19 cellular contexts compared by ENCODE assay signal in the genomic region with DNA sequence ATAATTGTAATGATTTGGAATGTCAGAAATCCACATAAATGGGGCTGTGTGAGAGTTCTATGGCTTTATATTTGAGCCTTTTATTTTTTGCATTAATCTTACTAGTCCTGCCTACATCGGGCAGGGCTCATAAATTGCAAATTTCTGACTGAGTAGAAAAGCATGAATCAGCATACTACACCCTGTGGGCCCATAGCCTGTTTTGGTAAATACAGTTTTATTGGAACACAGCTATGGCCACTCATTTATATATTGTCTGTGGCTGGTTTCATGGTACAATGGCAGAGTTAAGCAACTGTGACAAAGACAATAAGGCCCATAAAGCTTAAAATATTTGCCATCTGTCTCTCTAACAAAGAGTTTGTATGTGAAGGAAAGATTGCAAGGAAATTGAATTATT. TPM values are rescaled to one million over a fixed set of nuclear protein-coding genes. Genes with fewer than 3 reads are reported as not detected.
A peak's percentile ranks its signal among the peaks of the same experiment; 100 is the strongest.
DNase-seq lines count a peak whose midpoint lies in the region; ATAC-seq and TF ChIP-seq lines count a peak whose summit lies in the region.
"Had no signal": no experiment of that assay in that cellular context is flagged by ENCODE, and none has a peak within 500 bp of the region (broad histone marks: within the 10 kb centered on the region; RNA-seq: fewer than 3 reads in every experiment).

No MANE protein-coding gene starts in this region.

- H3K36me3 Mint-ChIP-seq in endodermal cell (ENCODE audit: low read depth), result peaks cover 59% of the 10 kb centered on the region

- H3K9me2 ChIP-seq in OCI-LY1 (ENCODE audit: low read depth, low read length), result no peaks in the 10 kb centered on the region
- H3K9me2 ChIP-seq: SK-N-SH had no signal

- TF ChIP-seq POLR2A in spleen (IDR thresholded peaks at IDR 0.05), result no peak

- no peak for ATAC-seq in GM21723 (IDR thresholded peaks at IDR 0.05; ENCODE audit: unreplicated experiment)
- ATAC-seq: right lobe of liver had no signal

- no peak overlapping the region for H3K4me3 ChIP-seq in OCI-LY1 (ENCODE audit: low read depth, low read length, poor library complexity, severe bottlenecking)
- no peak overlapping the region for H3K4me3 ChIP-seq in endodermal cell (ENCODE audit: low read length)
- no peak overlapping the region for H3K4me3 ChIP-seq in spleen
- H3K4me3 ChIP-seq: left ventricle myocardium inferior, right lobe of liver had no signal

- no peak overlapping the region for H3K9ac ChIP-seq in OCI-LY1 (ENCODE audit: low read length)
- H3K9ac ChIP-seq in endodermal cell (ENCODE audit: extremely low read depth, low read length, poor library complexity, severe bottlenecking), result no peak overlapping the region
- H3K9ac ChIP-seq: KMS-11, SK-N-SH had no signal

- H3K4me1 Mint-ChIP-seq in endodermal cell, result no peaks in the 10 kb centered on the region

- no peak overlapping the region for H3K4me3 Mint-ChIP-seq in endodermal cell

- H4K20me1 ChIP-seq in OCI-LY1 (ENCODE audit: insufficient read depth, low read length), result no peaks in the 10 kb centered on the region

- no peaks in the 10 kb centered on the region for H3K9me3 Mint-ChIP-seq in endodermal cell

- no peaks in the 10 kb centered on the region for H3K9me3 ChIP-seq in OCI-LY1 (ENCODE audit: low read length)
- H3K9me3 ChIP-seq in endodermal cell (ENCODE audit: control insufficient read depth, low read length), result no peaks in the 10 kb centered on the region
- H3K9me3 ChIP-seq in spleen, result no peaks in the 10 kb centered on the region
- H3K9me3 ChIP-seq: left ventricle myocardium inferior, right lobe of liver, SK-N-SH had no signal

- DNase-seq in DMS79 (lab: John Stamatoyannopoulos, UW), result peak; percentile 35
- DNase-seq in endodermal cell, result no peak
- DNase-seq in spleen, result no peak
- no peak for DNase-seq in AG08395 (ENCODE audit: low spot score)
- no peak for DNase-seq in NCI-H1417 treated with DMSO at 0.1 percent for 48 hours (lab: John Stamatoyannopoulos, UW)
- DNase-seq: activated CD4-positive, alpha-beta T cell treated with anti-CD3 and anti-CD28 coated beads, Interleukin-2, amount 50 U/mL, for 48 hours; AML-193; aorta; DMS53; HCEC 1CT; left ventricle myocardium inferior; NCI-H1092 treated with DMSO at 0.1 percent for 48 hours; right lobe of liver; SK-N-SH had no signal

- no peak overlapping the region for H2AFZ ChIP-seq in OCI-LY1 (ENCODE audit: low read length)

- no peak for TF ChIP-seq CTCF in OCI-LY1 (IDR thresholded peaks at IDR 0.05; ENCODE audit: low read length)
- TF ChIP-seq CTCF in endodermal cell (conservative IDR thresholded peaks at IDR 0.05), result no peak
- TF ChIP-seq CTCF in spleen (IDR thresholded peaks at IDR 0.05 in 8 of 11, conservative IDR thresholded peaks at IDR 0.05 in 3 of 11), result no peak

- intact Hi-C loops in spleen (cut with DNase I; ENCODE audit: low total_unique reads), result no loop called here

- H3K27me3 ChIP-seq in OCI-LY1 (ENCODE audit: insufficient read depth, low read length) (no peaks in the 10 kb centered on the region), endodermal cell (ENCODE audit: control insufficient read depth, insufficient read depth, low read length, poor library complexity, severe bottlenecking) (no peaks in the 10 kb centered on the region), spleen (replicated peaks in 1 of 7) (no peaks in the 10 kb centered on the region)
- H3K27me3 ChIP-seq: right lobe of liver had no signal

- peak overlapping the region; percentile 32 for H3K27ac Mint-ChIP-seq in endodermal cell

- no peaks in the 10 kb centered on the region for H3F3A ChIP-seq in OCI-LY1 (ENCODE audit: insufficient read depth, low read length)

- H3K27me3 Mint-ChIP-seq in endodermal cell (ENCODE audit: insufficient read depth), result no peaks in the 10 kb centered on the region

- H3K79me2 ChIP-seq in OCI-LY1 (ENCODE audit: insufficient read depth, low read length), result no peaks in the 10 kb centered on the region

- H3K27ac ChIP-seq in OCI-LY1 (ENCODE audit: low read depth, low read length, poor library complexity, severe bottlenecking) (peak overlapping the region; percentile 28), endodermal cell (ENCODE audit: low read depth, low read length) (no peak overlapping the region), spleen (peak overlapping the region in 5 of 8 donors; percentile 28 to 100 (median 97))
- H3K27ac ChIP-seq: KMS-11, left ventricle myocardium inferior, right lobe of liver had no signal

- peaks cover 91% of the 10 kb centered on the region for H3K36me3 ChIP-seq in OCI-LY1 (ENCODE audit: insufficient read depth, low read length)
- H3K36me3 ChIP-seq in endodermal cell (ENCODE audit: control insufficient read depth, insufficient read depth, low read length), result peaks cover 59% of the 10 kb centered on the region
- H3K36me3 ChIP-seq in spleen, result peaks cover 13 to 98% (median 66%) of the 10 kb centered on the region in 6 donors

- H3K4me1 ChIP-seq in OCI-LY1 (ENCODE audit: insufficient read depth, low read length, severe bottlenecking), result no peaks in the 10 kb centered on the region
- H3K4me1 ChIP-seq in endodermal cell (ENCODE audit: control insufficient read depth, insufficient read depth, low read length), result no peaks in the 10 kb centered on the region
- H3K4me1 ChIP-seq in spleen, result peaks cover 5 to 78% (median 36%) of the 10 kb centered on the region in 6 donors
- H3K4me1 ChIP-seq: left ventricle myocardium inferior had no signal

- 97 to 100% methylated on average over 1 of the region's 1 CpG for WGBS in endodermal cell (ENCODE audit: insufficient coverage in 1 of 2, insufficient read length in 1 of 2), 2 experiments
- 70 to 79% (median 72%) methylated on average over 1 of the region's 1 CpG for WGBS in spleen, 5 donors

- no peak overlapping the region for H3K4me2 ChIP-seq in OCI-LY1 (ENCODE audit: low read length)
- H3K4me2 ChIP-seq: KMS-11, SK-N-SH had no signal

RNA-seq across cellular contexts. Expression of a gene that starts 16.8 kb away (rescaled TPM):
- 1 to 10 TPM in 1 of 2 donors, under 1 TPM in 1; 0.89 to 2.6 TPM for total RNA-seq in endodermal cell
- not detected for polyA plus RNA-seq in endodermal cell (2013, experiment 1 of 2)
- polyA plus RNA-seq in endodermal cell (2013, experiment 2 of 2), result not detected
- 100 to 1,000 TPM; 127 to 182 (median 153) TPM for total RNA-seq in spleen
- 100 to 1,000 TPM in 2 of 3 donors, 10 to 100 TPM in 1; 90.3 to 106 (median 101) TPM for polyA plus RNA-seq in spleen
- total RNA-seq: osteocyte had no signal

RNA-seq across cellular contexts. Expression of a gene that starts 43.7 kb away (rescaled TPM):
- total RNA-seq in endodermal cell (10 to 100 TPM; 28.0 to 33.3 TPM), spleen (100 to 1,000 TPM in 4 of 7 donors, 10 to 100 TPM in 3; 90.9 to 140 (median 105) TPM)
- polyA plus RNA-seq in endodermal cell (2013, experiment 1 of 2), result 31.0 TPM
- 24.8 TPM for polyA plus RNA-seq in endodermal cell (2013, experiment 2 of 2)
- 10 to 100 TPM; 61.1 to 69.2 (median 65.4) TPM for polyA plus RNA-seq in spleen

RNA-seq across cellular contexts. Expression of a gene that starts 43.8 kb away (rescaled TPM):
- total RNA-seq in endodermal cell (10 to 100 TPM; 49.7 to 64.9 TPM), spleen (100 to 1,000 TPM in 3 of 7 donors, 10 to 100 TPM in 4; 64.0 to 188 (median 81.0) TPM)
- 57.3 TPM for polyA plus RNA-seq in endodermal cell (2013, experiment 1 of 2)
- polyA plus RNA-seq in endodermal cell (2013, experiment 2 of 2), result 48.4 TPM
- 100 to 1,000 TPM in 2 of 3 donors, 10 to 100 TPM in 1; 90.5 to 130 (median 105) TPM for polyA plus RNA-seq in spleen

RNA-seq across cellular contexts. Expression of a gene that starts 43.8 kb away (rescaled TPM):
- not detected for total RNA-seq in endodermal cell
- not detected for polyA plus RNA-seq in endodermal cell (2013, experiment 1 of 2)
- not detected for polyA plus RNA-seq in endodermal cell (2013, experiment 2 of 2)
- 10 to 100 TPM in 6 of 7 donors, 1 to 10 TPM in 1; 6.0 to 58.3 (median 25.6) TPM for total RNA-seq in spleen
- 100 to 1,000 TPM in 1 of 3 donors, 10 to 100 TPM in 2; 40.1 to 159 (median 59.2) TPM for polyA plus RNA-seq in spleen
- total RNA-seq: chondrocyte, osteocyte had no signal

Comparison
In these comparisons a context has a peak if more than half of its experiments do, and no peak if none do; other contexts are left out.
1. RNA of a gene that starts 16.8 kb away (total RNA-seq): 127 to 182 TPM in spleen; 0.89 to 2.6 TPM in endodermal cell; every median in the first group is over 10 times any median in the second.